8 cellular contexts compared by ENCODE assay signal in the genomic region with DNA sequence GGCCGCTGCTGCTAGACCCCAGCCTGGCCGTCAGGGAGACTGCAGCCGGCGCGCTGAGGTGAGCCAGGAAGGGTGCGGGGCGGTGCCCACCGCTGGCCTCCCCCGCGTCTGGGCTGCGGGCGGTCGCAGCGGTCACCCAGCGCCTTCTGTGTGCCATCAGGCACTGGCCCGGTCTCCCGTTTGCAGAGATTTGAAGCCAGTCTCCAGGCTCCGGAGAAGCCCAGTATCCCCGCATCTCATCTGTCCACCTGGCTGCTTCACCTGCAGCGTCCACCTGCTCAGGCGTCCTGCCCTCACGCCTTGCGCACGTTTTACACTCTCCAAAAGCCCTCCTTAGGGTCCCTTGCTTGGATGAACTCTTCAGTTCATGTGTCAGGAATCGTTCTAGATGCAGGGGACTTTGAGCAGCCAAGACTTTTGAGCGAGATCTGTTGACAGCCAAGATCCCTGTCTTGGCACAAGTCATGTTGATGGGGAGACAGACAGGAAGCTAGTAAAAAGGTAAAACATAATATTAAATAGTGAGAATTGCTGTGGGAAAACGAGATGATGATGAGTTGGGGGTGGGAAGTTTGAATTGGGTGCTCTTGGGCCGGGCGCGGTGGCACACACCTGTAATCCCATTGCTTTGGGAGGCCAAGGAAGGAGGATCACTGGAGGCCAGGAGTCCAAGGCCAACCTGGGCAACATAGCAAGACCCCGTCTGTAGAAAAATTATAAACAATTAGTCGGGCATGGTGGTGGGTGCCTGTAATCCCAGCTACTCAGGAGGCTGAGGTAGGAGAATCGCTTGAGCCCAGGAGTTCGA. TPM values are rescaled to one million over a fixed set of nuclear protein-coding genes. Genes with fewer than 3 reads are reported as not detected.
DNase-seq lines count a peak whose midpoint lies in the region; ATAC-seq and TF ChIP-seq lines count a peak whose summit lies in the region.

No MANE protein-coding gene starts in this region.

- H4K91ac ChIP-seq in H9 (ENCODE audit: insufficient read length, low read depth, low read length), result no peak overlapping the region

- H3K4me3 Mint-ChIP-seq in H9, result peak overlapping the region; percentile 81 to 91
- H3K4me3 Mint-ChIP-seq in T-cell, result peak overlapping the region; percentile 84 to 93 (median 87)

- H3K27ac Mint-ChIP-seq in H9, result peak overlapping the region in 2 of 3 experiments; percentile 24 to 48; a peak in 3 of 7 replicates
- peak overlapping the region; percentile 86 to 88 for H3K27ac Mint-ChIP-seq in T-cell

- H3T11ph ChIP-seq in H9 (ENCODE audit: low read length), result no peak overlapping the region

- peaks cover 18 to 24% of the 10 kb centered on the region in 2 experiments for H3K4me1 Mint-ChIP-seq in H9
- H3K4me1 Mint-ChIP-seq in T-cell, result peaks cover 43 to 48% (median 45%) of the 10 kb centered on the region in 3 donors

- no peak overlapping the region for H2AK5ac ChIP-seq in H9 (ENCODE audit: insufficient read length, low read length)

- no peak overlapping the region for H2AFZ ChIP-seq in H9 (ENCODE audit: low read length)

- H2BK20ac ChIP-seq in H9 (ENCODE audit: low read depth, low read length, poor library complexity, severe bottlenecking), result no peak overlapping the region

- H3K27ac ChIP-seq in H9 (ENCODE audit: insufficient read length, low read depth, low read length), result no peak overlapping the region

- H4K20me1 ChIP-seq in H9 (ENCODE audit: control insufficient read depth, insufficient read depth, insufficient read length), result no peaks in the 10 kb centered on the region

- 0 out of 2 replicates have a peak, but pooled peaks cover 2% of the 10 kb centered on the region for H3K79me2 ChIP-seq in H9 (ENCODE audit: insufficient read depth, low read length)

- no peak overlapping the region for H2BK15ac ChIP-seq in H9 (ENCODE audit: low read depth, low read length)

- H3K9me3 Mint-ChIP-seq in H9 (no peaks in the 10 kb centered on the region; a peak in 2 of 5 replicates), T-cell (no peaks in the 10 kb centered on the region)

- H3K4me2 ChIP-seq in H9 (ENCODE audit: insufficient read depth, insufficient read length, low read length) (peak overlapping the region; percentile 91), skeletal muscle satellite cell (ENCODE audit: low read length) (peak overlapping the region; percentile 81)

- peaks cover 10% of the 10 kb centered on the region for H3K23me2 ChIP-seq in H9 (ENCODE audit: insufficient read length, low read depth, low read length, poor library complexity, severe bottlenecking)

- no peak for TF ChIP-seq CTCF in H9 (conservative IDR thresholded peaks at IDR 0.05)
- TF ChIP-seq CTCF in foreskin fibroblast (IDR thresholded peaks at IDR 0.05; ENCODE audit: low read depth, low read length), result no peak

- H3K27me3 ChIP-seq in H9 (ENCODE audit: insufficient read depth, low read length) (no peaks in the 10 kb centered on the region), skeletal muscle satellite cell (ENCODE audit: control insufficient read depth, insufficient read depth, low read length) (no peaks in the 10 kb centered on the region)

- H3K36me3 Mint-ChIP-seq in H9 (ENCODE audit: insufficient read depth in 1 of 3, low read depth in 3 of 3) (peaks cover 6 to 23% (median 16%) of the 10 kb centered on the region in 3 experiments; a peak in 5 of 7 replicates), T-cell (peaks cover 16% of the 10 kb centered on the region)

- no peak overlapping the region; the same call in 1 of the 2 replicates for H3K14ac ChIP-seq in H9 (ENCODE audit: insufficient read depth, low read length)

- no peak overlapping the region for H3K18ac ChIP-seq in H9 (ENCODE audit: insufficient read length, low read depth, low read length)

- H3K27me3 Mint-ChIP-seq in H9 (ENCODE audit: low read depth) (no peaks in the 10 kb centered on the region; the same call in 1 of the 2 replicates), T-cell (no peaks in the 10 kb centered on the region)

- H3K9me3 ChIP-seq in H9 (ENCODE audit: control insufficient read depth, low read depth, low read length) (no peaks in the 10 kb centered on the region), skeletal muscle satellite cell (replicated peaks; ENCODE audit: low read length) (no peaks in the 10 kb centered on the region)

- peak overlapping the region; percentile 34 for H3K9ac ChIP-seq in H9 (ENCODE audit: extremely low read depth, insufficient read length, low read length)
- H3K9ac ChIP-seq in skeletal muscle satellite cell (ENCODE audit: low read depth, low read length), result peak overlapping the region; percentile 93

- 100% methylated on average over 1 of the region's 34 CpGs for WGBS in H9 (ENCODE audit: extremely low coverage, insufficient read length, low lambda C conversion rate)

- H3K4me3 ChIP-seq in foreskin fibroblast (ENCODE audit: low read depth in 1 of 2, low read length in 2 of 2) (peak overlapping the region; percentile 84 to 91), skeletal muscle satellite cell (ENCODE audit: low read length) (peak overlapping the region; percentile 99)

- H3K56ac ChIP-seq in H9 (ENCODE audit: insufficient read length, low read depth, low read length), result no peak overlapping the region

- DNase-seq in H9 (no peak), T-cell (peak in 1 of 34 experiments; percentile 4), foreskin fibroblast (no peak), SHP77 (lab: John Stamatoyannopoulos, UW) (no peak), NCI-H2081 treated with DMSO at 0.1 percent for 48 hours (lab: John Stamatoyannopoulos, UW) (no peak), cerebellar cortex (ENCODE audit: low spot score) (no peak)

- ATAC-seq in T-cell (replicated peaks in 1 of 4) (no peak), GM19324 (IDR thresholded peaks at IDR 0.05; ENCODE audit: low FRiP score, unreplicated experiment) (no peak)

- H3K4me1 ChIP-seq in H9 (ENCODE audit: insufficient read depth, low read length) (no peaks in the 10 kb centered on the region), skeletal muscle satellite cell (ENCODE audit: control insufficient read depth, insufficient read depth, low read length) (peaks cover 24% of the 10 kb centered on the region)

- POLR2A ChIA-PET in T-cell (lab: Charles Lee), result interaction anchor here (0.6 kb wide), 2 partner anchors 40 to 139 kb away, joined by 3 read pairs; no protein-coding TSS in a partner anchor

- no peak overlapping the region for H4K5ac ChIP-seq in H9 (ENCODE audit: insufficient read length, low read depth, low read length)

- no peak overlapping the region for H2BK12ac ChIP-seq in H9 (ENCODE audit: insufficient read length, low read depth, low read length)

- no peak overlapping the region for H3K23ac ChIP-seq in H9 (ENCODE audit: insufficient read length, low read depth, low read length)

- H2BK120ac ChIP-seq in H9 (ENCODE audit: low read depth, low read length, poor library complexity, severe bottlenecking), result no peak overlapping the region

- no peak overlapping the region for H3K4ac ChIP-seq in H9 (ENCODE audit: low read depth, low read length)

- peaks cover 9% of the 10 kb centered on the region for H3K79me1 ChIP-seq in H9 (ENCODE audit: insufficient read depth, low read depth, low read length, poor library complexity, severe bottlenecking)

- H3K36me3 ChIP-seq in skeletal muscle satellite cell (ENCODE audit: insufficient read depth, low read length), result peaks cover 15% of the 10 kb centered on the region

- CTCF ChIA-PET in T-cell (lab: Charles Lee), result interaction anchor here (0.6 to 4.6 kb wide), 14 partner anchors 10 to 740 kb away, joined by 3 to 54 read pairs (median 4); partner anchors contain the start of gene CNEP1R1 (in 2 of the 2)

- no peak overlapping the region for H4K8ac ChIP-seq in H9 (replicated peaks; ENCODE audit: insufficient read length, low read depth, low read length)

- H2BK5ac ChIP-seq in H9 (ENCODE audit: insufficient read length, low read length), result no peak overlapping the region

RNA-seq across cellular contexts. Expression of gene HEATR3, which starts 0.9 kb away (rescaled TPM):
- 25.7 and 26.5 TPM in 2 replicates for total RNA-seq in H9 (2021)
- total RNA-seq in T-cell, result 10 to 100 TPM; 17.0 to 28.4 (median 24.6) TPM
- 31.0 and 31.2 TPM in 2 replicates for total RNA-seq in skeletal muscle satellite cell (2012; rRNA removed)

RNA-seq across cellular contexts. Expression of gene CNEP1R1, which starts 41.7 kb away (rescaled TPM):
- total RNA-seq in H9 (2021) (15.3 and 18.5 TPM in 2 replicates), T-cell (10 to 100 TPM; 26.7 to 32.9 (median 27.5) TPM)
- 20.3 and 26.2 TPM in 2 replicates for total RNA-seq in skeletal muscle satellite cell (2012; rRNA removed)
